ENCODE assay signal across 1 cellular context in genomic region chr1:113859478-113860175, GRCh38.
TF ChIP-seq lines count a peak whose summit lies in the region.

No MANE protein-coding gene starts in this region.

TF ChIP-seq in GM12878, 131 proteins besides CTCF, POLR2A, EP300 and RAD21 (continued from another document):
- TF ChIP-seq MLLT1 (IDR thresholded peaks at IDR 0.05) (0 out of 2 replicates have a peak, but pooled peaks have one; percentile 37), TBL1XR1 (IDR thresholded peaks at IDR 0.05; ENCODE audit: low read depth, low read length) (peak; percentile 74; the same call in 1 of the 2 replicates), ZNF217 (IDR thresholded peaks at IDR 0.05) (no peak), PAX8 (IDR thresholded peaks at IDR 0.05) (no peak), SPI1 (IDR thresholded peaks at IDR 0.05; ENCODE audit: borderline replicate concordance, insufficient read depth, low read depth, low read length) (peak; percentile 99), MEF2A (IDR thresholded peaks at IDR 0.05; ENCODE audit: insufficient read depth, low read depth, low read length) (peak; percentile 91), CUX1 (IDR thresholded peaks at IDR 0.05; ENCODE audit: insufficient replicate concordance, low read depth, low read length) (no peak), NFYA (IDR thresholded peaks at IDR 0.05; ENCODE audit: borderline replicate concordance, low read depth, low read length) (no peak)
